ENCODE assay signal across 15 cellular contexts in genomic region chr2:162581931-162582330, GRCh38.
DNase-seq lines count a peak whose midpoint lies in the region; ATAC-seq and TF ChIP-seq lines count a peak whose summit lies in the region.
"Had no signal": no experiment of that assay in that cellular context is flagged by ENCODE, and none has a peak within 500 bp of the region (broad histone marks: within the 10 kb centered on the region; RNA-seq: fewer than 3 reads in every experiment).

No MANE protein-coding gene starts in this region.

- H3K36me3 ChIP-seq in HUES6 (ENCODE audit: control insufficient read depth, insufficient read depth, low read length) (no peaks in the 10 kb centered on the region), adrenal gland (replicated peaks in 1 of 2) (no peaks in the 10 kb centered on the region)
- H3K36me3 ChIP-seq: BE2C had no signal

- ATAC-seq in GM19467 (IDR thresholded peaks at IDR 0.05; ENCODE audit: unreplicated experiment), result no peak
- ATAC-seq: CD8-positive, alpha-beta T cell had no signal

- peak overlapping the region; percentile 24 for H3K4me3 Mint-ChIP-seq in nephron progenitor cell
- H3K4me3 Mint-ChIP-seq: CD8-positive, alpha-beta T cell; H9 had no signal

- H3K27me3 ChIP-seq in HUES6 (ENCODE audit: control insufficient read depth, insufficient read depth, low read length) (no peaks in the 10 kb centered on the region), adrenal gland (no peaks in the 10 kb centered on the region)
- H3K27me3 ChIP-seq: BE2C had no signal

- DNase-seq in adrenal gland (no peak), nephron progenitor cell (no peak), medulla oblongata (ENCODE audit: extremely low spot score) (no peak), cortex of kidney (lab: John Stamatoyannopoulos, UW) (no peak)
- DNase-seq: CD8-positive, alpha-beta T cell; Karpas-422; MM.1S; NCI-H1105; NCI-H187 treated with DMSO at 0.1 percent for 48 hours had no signal

- no peak overlapping the region for H3K4me3 ChIP-seq in HUES6 (ENCODE audit: low read depth, low read length)
- peak overlapping the region in 1 of 4 donors; percentile 12 for H3K4me3 ChIP-seq in adrenal gland
- H3K4me3 ChIP-seq: SK-N-MC had no signal

- H3K4me1 ChIP-seq in HUES6 (ENCODE audit: control insufficient read depth, insufficient read depth, low read length) (peaks cover 12% of the 10 kb centered on the region), adrenal gland (replicated peaks in 1 of 2) (peaks cover 12 to 15% of the 10 kb centered on the region in 2 donors)
- H3K4me1 ChIP-seq: BE2C had no signal

- TF ChIP-seq CTCF in C4-2B (conservative IDR thresholded peaks at IDR 0.05) (no peak), adrenal gland (IDR thresholded peaks at IDR 0.05) (no peak), nephron progenitor cell (IDR thresholded peaks at IDR 0.05) (no peak)

- intact Hi-C loops in adrenal gland (cut with DNase I), result no loop called here

- no peaks in the 10 kb centered on the region for H3K36me3 Mint-ChIP-seq in nephron progenitor cell (ENCODE audit: low read depth)
- H3K36me3 Mint-ChIP-seq: CD8-positive, alpha-beta T cell had no signal

- H3K4me1 Mint-ChIP-seq in nephron progenitor cell, result peaks cover 63% of the 10 kb centered on the region

- H3K9me3 Mint-ChIP-seq in nephron progenitor cell, result no peaks in the 10 kb centered on the region
- H3K9me3 Mint-ChIP-seq: CD8-positive, alpha-beta T cell; H9 had no signal

- peak overlapping the region; percentile 69; the same call in 1 of the 2 replicates for H3K27ac ChIP-seq in C4-2B
- 0 out of 2 replicates have a peak overlapping the region, but pooled peaks have one; percentile 20 for H3K27ac ChIP-seq in HUES6 (ENCODE audit: low read depth, low read length)
- H3K27ac ChIP-seq in adrenal gland, result peak overlapping the region in 4 of 5 donors; percentile 50 to 87 (median 71)
- H3K27ac ChIP-seq: SK-N-MC had no signal

- H3K27ac Mint-ChIP-seq in nephron progenitor cell, result peak overlapping the region; percentile 88
- H3K27ac Mint-ChIP-seq: CD8-positive, alpha-beta T cell had no signal

- H3K9ac ChIP-seq in HUES6 (ENCODE audit: low read length), result no peak overlapping the region

- no peak for TF ChIP-seq POLR2A in adrenal gland (IDR thresholded peaks at IDR 0.05)

- 24 to 32% (median 29%) methylated on average over 3 of the region's 3 CpGs for WGBS in adrenal gland, 4 donors

- H3K27me3 Mint-ChIP-seq in nephron progenitor cell (ENCODE audit: low read depth, poor library complexity), result no peaks in the 10 kb centered on the region

- H3K9me3 ChIP-seq in HUES6 (ENCODE audit: control insufficient read depth, insufficient read depth, low read depth, low read length), result no peaks in the 10 kb centered on the region
- no peaks in the 10 kb centered on the region for H3K9me3 ChIP-seq in adrenal gland (replicated peaks in 1 of 3)
- H3K9me3 ChIP-seq: BE2C had no signal

Comparison
In these comparisons a context has a peak if more than half of its experiments do, and no peak if none do; other contexts are left out.
1. H3K27ac ChIP-seq: peak in every context shown above with its lines; median percentile 71 in adrenal gland; 69 in C4-2B; 20 in HUES6.